10 cellular contexts compared by ENCODE assay signal in the genomic region with DNA sequence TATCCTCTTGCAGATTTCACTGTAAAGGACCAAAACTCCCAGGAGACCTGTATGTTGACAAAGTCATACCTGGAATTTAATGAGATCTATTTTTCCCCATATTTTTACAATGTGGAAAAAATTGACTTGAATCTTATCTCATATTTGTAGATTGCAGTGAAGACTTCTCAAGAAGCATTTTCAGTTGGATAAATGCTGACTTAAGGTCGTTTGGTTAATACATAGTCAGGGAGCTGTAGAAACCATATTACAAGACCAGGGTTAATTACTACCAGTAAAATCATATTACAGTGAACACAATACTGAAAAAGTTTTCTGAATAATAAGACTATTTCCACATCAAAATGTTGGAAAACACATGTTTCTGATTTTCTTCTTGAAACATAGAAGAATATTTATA.
"Had no signal": no experiment of that assay in that cellular context is flagged by ENCODE, and none has a peak within 500 bp of the region (broad histone marks: within the 10 kb centered on the region; RNA-seq: fewer than 3 reads in every experiment).

No MANE protein-coding gene starts in this region.

- FAIRE-seq: HTR-8/SVneo had no signal

- H3K9ac ChIP-seq: GM23248, KMS-11 had no signal

- H3K4me2 ChIP-seq: KMS-11 had no signal

- ATAC-seq: HCT116 had no signal

- H3K4me3 ChIP-seq: GM23248, HAP-1 had no signal

- H3K27ac ChIP-seq: GM23248, KMS-11 had no signal

- H2AFZ ChIP-seq: GM23248 had no signal

- DNase-seq: GM23248, GOT3, H7, HFFc6, Karpas-422, KBM-7 had no signal

- H3K4me1 ChIP-seq: HAP-1 had no signal

- H3K36me3 ChIP-seq: HAP-1 had no signal
